28 cellular contexts compared by ENCODE assay signal in genomic region chrX:39782276-39782675, GRCh38.
DNase-seq lines count a peak whose midpoint lies in the region; ATAC-seq, FAIRE-seq and TF ChIP-seq lines count a peak whose summit lies in the region.
"Had no signal": no experiment of that assay in that cellular context is flagged by ENCODE, and none has a peak within 500 bp of the region (broad histone marks: within the 10 kb centered on the region; RNA-seq: fewer than 3 reads in every experiment).

No MANE protein-coding gene starts in this region.

- ATAC-seq in HepG2 (no peak), right lobe of liver (no peak)

- H3K18ac ChIP-seq in H1 (ENCODE audit: extremely low read depth, low read length) (no peak overlapping the region; the same call in 1 of the 2 replicates), mesendoderm (ENCODE audit: low read length) (no peak overlapping the region)

- TF ChIP-seq EP300 in HepG2 (IDR thresholded peaks at IDR 0.05; ENCODE audit: low read depth in 2 of 2, low read length in 2 of 2) (no peak), HepG2 (CRISPR knock-in tag; IDR thresholded peaks at IDR 0.05; ENCODE audit: borderline replicate concordance) (no peak), H1 (IDR thresholded peaks at IDR 0.05; ENCODE audit: borderline replicate concordance in 1 of 2, low read depth in 2 of 2, low read length in 2 of 2) (no peak), ovary (IDR thresholded peaks at IDR 0.05) (no peak)

- TF ChIP-seq RAD21 in HepG2 (CRISPR knock-in tag; IDR thresholded peaks at IDR 0.05) (no peak), H1 (IDR thresholded peaks at IDR 0.05 in 1 of 2, conservative IDR thresholded peaks at IDR 0.05 in 1 of 2; ENCODE audit: low read depth in 2 of 2, low read length in 2 of 2) (0 out of 4 replicates have a peak, but pooled peaks of 1 of the 2 experiments have one; percentile 3)

- H3K36me3 ChIP-seq in HepG2 (replicated peaks in 1 of 2; ENCODE audit: control insufficient read depth in 1 of 2, insufficient read depth in 2 of 2, low read length in 2 of 2) (no peaks in the 10 kb centered on the region), right lobe of liver (no peaks in the 10 kb centered on the region), H1 (ENCODE audit: control insufficient read depth in 2 of 4, insufficient read depth in 4 of 4, low read length in 3 of 4) (0 out of 8 replicates have a peak, but pooled peaks cover 0 to 2% (median 0%) of the 10 kb centered on the region in 4 experiments), mesendoderm (ENCODE audit: control insufficient read depth, insufficient read depth, low read length) (no peaks in the 10 kb centered on the region), ovary (no peaks in the 10 kb centered on the region)
- H3K36me3 ChIP-seq: SJSA1 had no signal

- H4K5ac ChIP-seq in H1 (ENCODE audit: insufficient read length, low read depth, low read length) (no peak overlapping the region), mesendoderm (ENCODE audit: low read length) (no peak overlapping the region)

- H3K4me1 ChIP-seq in HepG2 (ENCODE audit: insufficient read depth, low read length) (no peaks in the 10 kb centered on the region), right lobe of liver (no peaks in the 10 kb centered on the region), H1 (replicated peaks in 1 of 4; ENCODE audit: control insufficient read depth in 3 of 4, insufficient read depth in 4 of 4, low read length in 3 of 4) (peaks cover 0 to 6% (median 3%) of the 10 kb centered on the region in 4 experiments; a peak in 5 of 7 replicates), mesendoderm (ENCODE audit: control insufficient read depth, low read depth, low read length) (no peaks in the 10 kb centered on the region), ovary (ENCODE audit: insufficient read depth) (no peaks in the 10 kb centered on the region)
- H3K4me1 ChIP-seq: SJSA1 had no signal

- H3K9ac ChIP-seq in HepG2 (ENCODE audit: insufficient read depth, low read depth, low read length) (no peak overlapping the region), H1 (replicated peaks in 1 of 4; ENCODE audit: extremely low read depth in 1 of 4, low read depth in 3 of 4, low read length in 3 of 4) (no peak overlapping the region), mesendoderm (ENCODE audit: low read length) (no peak overlapping the region)
- H3K9ac ChIP-seq: KMS-11 had no signal

- H3K27me3 ChIP-seq in HepG2 (ENCODE audit: control insufficient read depth in 1 of 2, insufficient read depth in 2 of 2, low read length in 2 of 2) (no peaks in the 10 kb centered on the region; a peak in 1 of 5 replicates), right lobe of liver (no peaks in the 10 kb centered on the region), H1 (replicated peaks in 1 of 4; ENCODE audit: control insufficient read depth in 3 of 4, extremely low read depth in 1 of 4, insufficient read depth in 3 of 4, low read length in 3 of 4) (no peaks in the 10 kb centered on the region; a peak in 1 of 7 replicates), mesendoderm (ENCODE audit: insufficient read depth, low read length, poor library complexity) (no peaks in the 10 kb centered on the region), ovary (no peaks in the 10 kb centered on the region)
- H3K27me3 ChIP-seq: SJSA1 had no signal

- no peak overlapping the region for H3K56ac ChIP-seq in H1 (replicated peaks; ENCODE audit: insufficient read length, low read depth, low read length)
- H3K56ac ChIP-seq in mesendoderm (ENCODE audit: low read length) = no peak overlapping the region

- H2BK15ac ChIP-seq in H1 (ENCODE audit: low read length) = no peak overlapping the region
- H2BK15ac ChIP-seq in mesendoderm (replicated peaks; ENCODE audit: low read depth) = no peak overlapping the region

- H3K4me2 ChIP-seq in HepG2 (ENCODE audit: low read depth, low read length) (no peak overlapping the region), H1 (ENCODE audit: insufficient read depth in 1 of 2, low read depth in 2 of 2, low read length in 2 of 2) (no peak overlapping the region), mesendoderm (ENCODE audit: low read length) (no peak overlapping the region)
- H3K4me2 ChIP-seq: KMS-11 had no signal

- POLR2A ChIA-PET in HepG2 (lab: Yijun Ruan, JAX) = no interaction called here
- POLR2A ChIA-PET in H1 (lab: Charles Lee; ENCODE audit: partially characterized antibody) = no interaction called here

- WGBS in HepG2 (ENCODE audit: low lambda C conversion rate) = 93% methylated on average over 4 of the region's 4 CpGs
- WGBS in right lobe of liver (ENCODE audit: insufficient coverage, low coverage, low lambda C conversion rate, missing lambda C conversion rate) = 50% methylated on average over 3 of the region's 4 CpGs
- WGBS in H1 (ENCODE audit: extremely low coverage in 1 of 2, insufficient coverage in 1 of 2, insufficient read length in 1 of 2, insufficient replicate concordance in 2 of 2, low coverage in 1 of 2, low lambda C conversion rate in 2 of 2, missing lambda C conversion rate in 1 of 2), 2 experiments = 29% methylated on average over 3 of the region's 4 CpGs; no CpG with 5 or more reads in 1 of the 2 experiments
- no CpG with 5 or more reads among the region's 4 CpGs for WGBS in mesendoderm (ENCODE audit: extremely low coverage, insufficient coverage, low lambda C conversion rate)
- 75 to 86% (median 76%) methylated on average over 4 of the region's 4 CpGs for WGBS in ovary, 3 donors

- H3K23ac ChIP-seq in H1 (ENCODE audit: insufficient read length) (no peak overlapping the region), mesendoderm (ENCODE audit: low read length) (no peak overlapping the region)

- no peak overlapping the region for H3K14ac ChIP-seq in H1 (ENCODE audit: insufficient read length)

- no peaks in the 10 kb centered on the region for H3K23me2 ChIP-seq in H1 (ENCODE audit: low read depth, low read length)

- H4K8ac ChIP-seq in H1 (ENCODE audit: extremely low read depth, insufficient read depth, low read length) = no peak overlapping the region
- no peak overlapping the region for H4K8ac ChIP-seq in mesendoderm (ENCODE audit: low read depth, low read length)

- TF ChIP-seq CTCF in HepG2 (CRISPR knock-in tag; IDR thresholded peaks at IDR 0.05) (no peak), right lobe of liver (IDR thresholded peaks at IDR 0.05) (no peak), H1 (IDR thresholded peaks at IDR 0.05; ENCODE audit: control extremely low read depth in 1 of 3, insufficient read depth in 1 of 3, low read depth in 1 of 3, low read length in 3 of 3) (no peak), ovary (IDR thresholded peaks at IDR 0.05) (no peak)

- no peak for TF ChIP-seq POLR2A in HepG2 (IDR thresholded peaks at IDR 0.05; ENCODE audit: insufficient read depth in 1 of 2, low read depth in 2 of 2, low read length in 2 of 2)
- TF ChIP-seq POLR2A in right lobe of liver (IDR thresholded peaks at IDR 0.05) = no peak
- TF ChIP-seq POLR2A in H1 (IDR thresholded peaks at IDR 0.05; ENCODE audit: control extremely low read depth in 1 of 2, low read depth in 2 of 2, low read length in 2 of 2) = no peak
- no peak for TF ChIP-seq POLR2A in erythroblast (IDR thresholded peaks at IDR 0.05; ENCODE audit: low read length)
- no peak for TF ChIP-seq POLR2A in ovary (IDR thresholded peaks at IDR 0.05)

- H2BK20ac ChIP-seq in H1 (ENCODE audit: low read length) = no peak overlapping the region

- H3K79me1 ChIP-seq in H1 (ENCODE audit: low read depth, low read length) (no peaks in the 10 kb centered on the region), mesendoderm (ENCODE audit: low read length) (no peaks in the 10 kb centered on the region)

- H3K27ac ChIP-seq in HepG2 (ENCODE audit: extremely low read length, insufficient read depth, low read length) = no peak overlapping the region
- H3K27ac ChIP-seq in right lobe of liver = no peak overlapping the region
- H3K27ac ChIP-seq in H1 (ENCODE audit: low read depth, low read length) = no peak overlapping the region
- H3K27ac ChIP-seq in mesendoderm (ENCODE audit: low read depth, low read length) = no peak overlapping the region
- no peak overlapping the region for H3K27ac ChIP-seq in ovary
- H3K27ac ChIP-seq: KMS-11, SJSA1 had no signal

- H2AK5ac ChIP-seq in H1 (ENCODE audit: low read depth, low read length) (no peak overlapping the region), mesendoderm (ENCODE audit: low read length) (no peak overlapping the region)

- H3K9me3 ChIP-seq in HepG2 (ENCODE audit: low read length) (no peaks in the 10 kb centered on the region), right lobe of liver (no peaks in the 10 kb centered on the region), H1 (ENCODE audit: insufficient read depth in 2 of 2, low read depth in 1 of 2, low read length in 1 of 2) (peaks cover 4 to 8% of the 10 kb centered on the region in 2 experiments; a peak in 2 of 4 replicates), ovary (no peaks in the 10 kb centered on the region)
- H3K9me3 ChIP-seq: SJSA1 had no signal

- H2BK12ac ChIP-seq in H1 (ENCODE audit: low read depth, low read length) = no peak overlapping the region

- H2BK5ac ChIP-seq in H1 (ENCODE audit: low read depth, low read length) (no peak overlapping the region), mesendoderm (ENCODE audit: low read length) (no peak overlapping the region)

- DNase-seq in HepG2 (ENCODE audit: low spot score) = no peak
- no peak for DNase-seq in right lobe of liver
- no peak for DNase-seq in H1 (ENCODE audit: low read depth in 1 of 2, low spot score in 2 of 2)
- DNase-seq in mesendoderm = peak; percentile 77
- no peak for DNase-seq in erythroblast (lab: John Stamatoyannopoulos, UW)
- DNase-seq in NAMALWA (ENCODE audit: low spot score) = no peak
- no peak for DNase-seq in ovary
- DNase-seq in HUDEP-2 (lab: John Stamatoyannopoulos, UW; ENCODE audit: unreplicated experiment in 76 of 76) = no peak
- DNase-seq: 8988T, DMS79, EL, GF-D8, HFFc6, IMR-90, MM.1S, NCI-H1048, NCI-H1417, NCI-H1694, NCI-H2029 treated with DMSO at 0.1 percent for 48 hours, NCI-H2227 treated with DMSO at 0.1 percent for 48 hours, NCI-H526 treated with DMSO at 0.1 percent for 48 hours, Right ventricle myocardium superior, RPMI8226 had no signal

- BruUV-seq in HepG2 (replicated peaks; lab: Mats Ljungman, UMichigan) = no TSS peak

- H2BK120ac ChIP-seq in H1 (replicated peaks; ENCODE audit: low read depth, low read length) (no peak overlapping the region), mesendoderm (ENCODE audit: low read depth, low read length) (no peak overlapping the region)

- no peaks in the 10 kb centered on the region for H4K20me1 ChIP-seq in HepG2 (ENCODE audit: insufficient read depth, low read length)
- no peaks in the 10 kb centered on the region for H4K20me1 ChIP-seq in H1 (replicated peaks in 1 of 2; ENCODE audit: control insufficient read depth in 1 of 2, insufficient read depth in 2 of 2, low read length in 2 of 2)

- FAIRE-seq in HepG2 (lab: Jason Lieb, UNC) (no peak), H1 (lab: Jason Lieb, UNC) (peak; percentile 95)
- FAIRE-seq: GM12891, H54, HTR-8/SVneo had no signal

- H4K91ac ChIP-seq in H1 (replicated peaks; ENCODE audit: insufficient read length, low read length) = no peak overlapping the region

- H3K4ac ChIP-seq in H1 (replicated peaks; ENCODE audit: insufficient read length, low read depth, low read length) (no peak overlapping the region), mesendoderm (ENCODE audit: low read depth, low read length) (no peak overlapping the region)

- in situ Hi-C loops in HepG2 (cut with HindIII; ENCODE audit: extremely low pct_ligation_motif_present, low pct_unique_long_range_greater_than_20kb) = no loop called here

- intact Hi-C loops in HepG2 (cut with micrococcal nuclease; ENCODE audit: unreplicated experiment) = no loop called here
- intact Hi-C loops in right lobe of liver (cut with DNase I) = no loop called here
- intact Hi-C loops in ovary (cut with DNase I) = no loop called here

- H3K79me2 ChIP-seq in HepG2 (ENCODE audit: insufficient read depth, low read length) (no peaks in the 10 kb centered on the region), H1 (ENCODE audit: control insufficient read depth in 1 of 2, insufficient read depth in 2 of 2, low read length in 2 of 2) (no peaks in the 10 kb centered on the region), mesendoderm (ENCODE audit: control insufficient read depth, insufficient read depth, low read length) (no peaks in the 10 kb centered on the region)

- H3K4me3 ChIP-seq in HepG2 (replicated peaks in 1 of 3; ENCODE audit: insufficient read depth in 1 of 3, low read depth in 2 of 3, low read length in 3 of 3) (no peak overlapping the region), right lobe of liver (no peak overlapping the region), H1 (ENCODE audit: extremely low read depth in 1 of 4, insufficient read depth in 2 of 4, low read depth in 3 of 4, low read length in 4 of 4) (no peak overlapping the region), mesendoderm (ENCODE audit: low read length) (no peak overlapping the region), ovary (no peak overlapping the region)
- H3K4me3 ChIP-seq: SJSA1 had no signal

- CTCF ChIA-PET in HepG2 (lab: Yijun Ruan, JAX; ENCODE audit: low intra/inter-chr PET ratio, low total read pairs) = no interaction called here
- CTCF ChIA-PET in H1 (lab: Charles Lee; ENCODE audit: partially characterized antibody) = interaction anchor here (0.6 to 1.0 kb wide), 3 partner anchors 14 to 36 kb away, joined by 3 to 4 read pairs (median 3); no protein-coding TSS in a partner anchor

- H2AFZ ChIP-seq in HepG2 (ENCODE audit: low read length) = no peak overlapping the region
- H2AFZ ChIP-seq in H1 (ENCODE audit: low read length) = peak overlapping the region; percentile 25; the same call in 1 of the 2 replicates
